Comparison of ENCODE assay signal across 8 cellular contexts in genomic region chr12:50132505-50133135, GRCh38. TPM values are rescaled to one million over a fixed set of nuclear protein-coding genes. Genes with fewer than 3 reads are reported as not detected.
DNase-seq lines count a peak whose midpoint lies in the region; ATAC-seq lines count a peak whose summit lies in the region.

No MANE protein-coding gene starts in this region.

- POLR2A ChIA-PET in activated naive CD8-positive, alpha-beta T cell treated with anti-CD3 and anti-CD28 coated beads, Interleukin-2, amount 10 ng/mL, durations not matched to agents 7 days and 5 days (lab: Charles Lee) = no interaction called here

- peak overlapping the region; percentile 43 for H3K27ac Mint-ChIP-seq in activated naive CD8-positive, alpha-beta T cell treated with anti-CD3 and anti-CD28 coated beads, Interleukin-2, amount 10 ng/mL, durations not matched to agents 7 days and 5 days

- H3K4me1 Mint-ChIP-seq in activated naive CD8-positive, alpha-beta T cell treated with anti-CD3 and anti-CD28 coated beads, Interleukin-2, amount 10 ng/mL, durations not matched to agents 7 days and 5 days = no peaks in the 10 kb centered on the region

- H3K36me3 Mint-ChIP-seq in activated naive CD8-positive, alpha-beta T cell treated with anti-CD3 and anti-CD28 coated beads, Interleukin-2, amount 10 ng/mL, durations not matched to agents 7 days and 5 days = peaks cover 15% of the 10 kb centered on the region

- H3K9me3 Mint-ChIP-seq in activated naive CD8-positive, alpha-beta T cell treated with anti-CD3 and anti-CD28 coated beads, Interleukin-2, amount 10 ng/mL, durations not matched to agents 7 days and 5 days = no peaks in the 10 kb centered on the region

- in situ Hi-C loops in KBM-7 (cut with MboI; ENCODE audit: low pct_unique_long_range_greater_than_20kb, low sequenced_read_pairs) = no loop called here

- no peaks in the 10 kb centered on the region for H3K27me3 Mint-ChIP-seq in activated naive CD8-positive, alpha-beta T cell treated with anti-CD3 and anti-CD28 coated beads, Interleukin-2, amount 10 ng/mL, durations not matched to agents 7 days and 5 days

- no peak for ATAC-seq in activated naive CD8-positive, alpha-beta T cell treated with anti-CD3 and anti-CD28 coated beads, Interleukin-2, amount 10 ng/mL, durations not matched to agents 7 days and 5 days (ENCODE audit: low read depth)
- no peak for ATAC-seq in HG03571 (IDR thresholded peaks at IDR 0.05; ENCODE audit: unreplicated experiment)
- ATAC-seq in GM21515 (IDR thresholded peaks at IDR 0.05; ENCODE audit: unreplicated experiment) = no peak
- no peak for ATAC-seq in GM18867 (IDR thresholded peaks at IDR 0.05; ENCODE audit: unreplicated experiment)

- peak; percentile 25 for DNase-seq in DMS114 treated with DMSO at 0.1 percent for 48 hours (lab: John Stamatoyannopoulos, UW; ENCODE audit: unreplicated experiment)
- DNase-seq in KBM-7 = peak; percentile 68
- DNase-seq in activated naive CD8-positive, alpha-beta T cell treated with anti-CD3 and anti-CD28 coated beads, Interleukin-2, amount 10 ng/mL, durations not matched to agents 7 days and 5 days = no peak
- peak; percentile 26 for DNase-seq in kidney glomerular epithelial cell (lab: John Stamatoyannopoulos, UW)
- no peak for DNase-seq in NCI-H2107 (lab: John Stamatoyannopoulos, UW)

- no peak overlapping the region for H3K4me3 Mint-ChIP-seq in activated naive CD8-positive, alpha-beta T cell treated with anti-CD3 and anti-CD28 coated beads, Interleukin-2, amount 10 ng/mL, durations not matched to agents 7 days and 5 days

RNA-seq across cellular contexts. Expression of gene COX14, which starts 20.6 kb away (rescaled TPM):
- 10 to 100 TPM; 47.5 to 54.2 TPM for total RNA-seq in activated naive CD8-positive, alpha-beta T cell treated with anti-CD3 and anti-CD28 coated beads, Interleukin-2, amount 10 ng/mL, durations not matched to agents 7 days and 5 days

RNA-seq across cellular contexts. Expression of gene GPD1, which starts 28.8 kb away (rescaled TPM):
- total RNA-seq in activated naive CD8-positive, alpha-beta T cell treated with anti-CD3 and anti-CD28 coated beads, Interleukin-2, amount 10 ng/mL, durations not matched to agents 7 days and 5 days = under 1 TPM; 0.33 to 0.91 TPM

RNA-seq across cellular contexts. Expression of gene CERS5, which starts 34.5 kb away (rescaled TPM):
- 10 to 100 TPM; 47.1 to 53.0 TPM for total RNA-seq in activated naive CD8-positive, alpha-beta T cell treated with anti-CD3 and anti-CD28 coated beads, Interleukin-2, amount 10 ng/mL, durations not matched to agents 7 days and 5 days

RNA-seq across cellular contexts. Expression of gene SMARCD1, which starts 47.5 kb away (rescaled TPM):
- 10 to 100 TPM; 57.2 to 68.1 TPM for total RNA-seq in activated naive CD8-positive, alpha-beta T cell treated with anti-CD3 and anti-CD28 coated beads, Interleukin-2, amount 10 ng/mL, durations not matched to agents 7 days and 5 days

Comparison
In these comparisons a context has a peak if more than half of its experiments do, and no peak if none do; other contexts are left out.
1. DNase-seq: peak in DMS114 treated with DMSO at 0.1 percent for 48 hours (single experiment), KBM-7 (single experiment) and kidney glomerular epithelial cell (single experiment); none in activated naive CD8-positive, alpha-beta T cell treated with anti-CD3 and anti-CD28 coated beads, Interleukin-2, amount 10 ng/mL, durations not matched to agents 7 days and 5 days (single experiment) and NCI-H2107 (single experiment).